8 cellular contexts compared by ENCODE assay signal in the genomic region with DNA sequence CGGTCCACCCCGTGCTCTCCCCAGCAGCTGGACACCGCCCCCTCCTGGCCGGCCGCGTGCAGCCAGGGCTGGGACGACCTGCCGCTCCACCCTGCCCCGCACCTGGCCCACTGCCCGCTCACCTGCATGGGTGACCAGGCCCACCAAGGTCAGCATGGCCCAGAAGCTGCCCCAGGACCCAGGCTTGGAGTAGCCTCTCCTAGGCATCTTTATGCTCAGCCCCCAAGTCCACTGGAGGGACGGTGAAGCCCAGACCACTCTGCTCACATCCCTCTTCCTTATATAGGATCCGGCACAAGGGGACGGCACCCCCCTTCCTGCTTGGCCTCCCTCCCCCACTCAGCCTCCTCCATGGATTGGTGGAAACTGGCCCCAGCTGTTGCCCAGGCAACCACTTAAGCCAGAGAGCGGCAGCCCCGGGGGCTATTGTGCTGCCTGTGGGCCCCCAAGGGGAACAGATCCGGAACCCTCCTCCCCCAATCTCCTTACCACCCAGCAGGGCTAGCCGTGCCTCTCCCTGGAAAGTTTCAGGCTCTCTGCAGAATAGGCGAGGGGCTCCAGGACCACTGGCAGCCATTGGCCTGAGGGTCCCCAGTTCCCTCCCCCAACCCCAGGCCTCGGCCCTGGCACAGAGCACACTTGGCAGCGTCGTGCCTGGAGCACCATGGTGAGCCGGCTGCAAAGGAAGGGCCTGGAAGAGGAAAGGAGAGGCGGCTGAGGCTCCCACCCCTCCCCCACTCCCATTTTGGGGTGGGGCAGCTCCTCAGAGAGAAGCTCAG. TPM values are rescaled to one million over a fixed set of nuclear protein-coding genes. Genes with fewer than 3 reads are reported as not detected.
DNase-seq lines count a peak whose midpoint lies in the region; ATAC-seq and TF ChIP-seq lines count a peak whose summit lies in the region.

A gene with protein sequence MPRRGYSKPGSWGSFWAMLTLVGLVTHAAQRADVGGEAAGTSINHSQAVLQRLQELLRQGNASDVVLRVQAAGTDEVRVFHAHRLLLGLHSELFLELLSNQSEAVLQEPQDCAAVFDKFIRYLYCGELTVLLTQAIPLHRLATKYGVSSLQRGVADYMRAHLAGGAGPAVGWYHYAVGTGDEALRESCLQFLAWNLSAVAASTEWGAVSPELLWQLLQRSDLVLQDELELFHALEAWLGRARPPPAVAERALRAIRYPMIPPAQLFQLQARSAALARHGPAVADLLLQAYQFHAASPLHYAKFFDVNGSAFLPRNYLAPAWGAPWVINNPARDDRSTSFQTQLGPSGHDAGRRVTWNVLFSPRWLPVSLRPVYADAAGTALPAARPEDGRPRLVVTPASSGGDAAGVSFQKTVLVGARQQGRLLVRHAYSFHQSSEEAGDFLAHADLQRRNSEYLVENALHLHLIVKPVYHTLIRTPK (minus strand): TSS at position 256 of the 779 bp plus-strand sequence. CDS start 49 bp downstream, at position 207.

- H3K27me3 ChIP-seq in OCI-LY1 (ENCODE audit: insufficient read depth, low read length) = no peaks in the 10 kb centered on the region

- ATAC-seq in Right ventricle myocardium inferior (peak; percentile 79), HG03521 (IDR thresholded peaks at IDR 0.05; ENCODE audit: unreplicated experiment) (no peak)

- no peak within 1 kb of the TSS for H3K9ac ChIP-seq in OCI-LY1 (ENCODE audit: low read length)

- H3F3A ChIP-seq in OCI-LY1 (ENCODE audit: insufficient read depth, low read length) = no peaks in the 10 kb centered on the region

- DNase-seq in Right ventricle myocardium inferior (ENCODE audit: missing footprints) (peak; percentile 75), cardiac septum (ENCODE audit: low spot score) (no peak), astrocyte of the spinal cord (ENCODE audit: low read depth, low spot score) (no peak), immature natural killer cell (peak in 2 of 3 donors; percentile 27 to 28)
- peak; percentile 26 to 38 for DNase-seq in stimulated activated CD4-positive, alpha-beta T cell treated with anti-CD3 and anti-CD28 coated beads, Interleukin-4, amount 100 ng/mL, for 48 hours (ENCODE audit: low read depth in 2 of 2)
- DNase-seq in central memory CD4-positive, alpha-beta T cell = no peak

- H3K9me3 Mint-ChIP-seq in immature natural killer cell = peaks cover 0 to 1% (median 0%) of the 10 kb centered on the region in 6 donors

- H3K4me1 ChIP-seq in OCI-LY1 (ENCODE audit: insufficient read depth, low read length, severe bottlenecking) = no peaks in the 10 kb centered on the region

- no peaks in the 10 kb centered on the region for H3K79me2 ChIP-seq in OCI-LY1 (ENCODE audit: insufficient read depth, low read length)

- intact Hi-C loops in Right ventricle myocardium inferior (cut with DNase I) (loop anchor here (2.0 kb wide), 1 partner anchor 63 kb away; no protein-coding TSS in a partner anchor), cardiac septum (cut with DNase I) (loop anchor here (2.0 to 5.0 kb wide), 2 partner anchors 59 to 150 kb away; a partner anchor contains a TSS)

- H3K4me3 ChIP-seq in OCI-LY1 (ENCODE audit: low read depth, low read length, poor library complexity, severe bottlenecking) (no peak within 1 kb of the TSS), astrocyte of the spinal cord (ENCODE audit: low read depth, low read length) (no peak within 1 kb of the TSS)

- H3K9me3 ChIP-seq in OCI-LY1 (ENCODE audit: low read length) = no peaks in the 10 kb centered on the region

- TF ChIP-seq CTCF in OCI-LY1 (IDR thresholded peaks at IDR 0.05; ENCODE audit: low read length) (peak; percentile 42; the same call in 1 of the 2 replicates), astrocyte of the spinal cord (IDR thresholded peaks at IDR 0.05; ENCODE audit: low read depth, low read length) (peak; percentile 54)

- no peaks in the 10 kb centered on the region for H4K20me1 ChIP-seq in OCI-LY1 (ENCODE audit: insufficient read depth, low read length)

- H3K9me2 ChIP-seq in OCI-LY1 (ENCODE audit: low read depth, low read length) = no peaks in the 10 kb centered on the region

- no peak within 1 kb of the TSS for H3K4me3 Mint-ChIP-seq in immature natural killer cell

- H3K4me1 Mint-ChIP-seq in immature natural killer cell = peaks cover 4 to 6% of the 10 kb centered on the region in 2 donors

- H3K36me3 ChIP-seq in OCI-LY1 (ENCODE audit: insufficient read depth, low read length) = no peaks in the 10 kb centered on the region

- no peak within 1 kb of the TSS for H2AFZ ChIP-seq in OCI-LY1 (ENCODE audit: low read length)

- peaks cover 4 to 29% (median 5%) of the 10 kb centered on the region in 3 donors for H3K27me3 Mint-ChIP-seq in immature natural killer cell (ENCODE audit: low read depth in 3 of 3)

- no peak within 1 kb of the TSS for H3K4me2 ChIP-seq in OCI-LY1 (ENCODE audit: low read length)

- no peak within 1 kb of the TSS for H3K27ac ChIP-seq in OCI-LY1 (ENCODE audit: low read depth, low read length, poor library complexity, severe bottlenecking)

- in situ Hi-C loops in astrocyte of the spinal cord (cut with HindIII; ENCODE audit: low sequenced_read_pairs) = no loop called here

- H3K36me3 Mint-ChIP-seq in immature natural killer cell = no peaks in the 10 kb centered on the region

- no peak within 1 kb of the TSS for H3K27ac Mint-ChIP-seq in immature natural killer cell

RNA-seq across cellular contexts. Expression of the gene that starts here (rescaled TPM):
- not detected for total RNA-seq in Right ventricle myocardium inferior
- total RNA-seq in cardiac septum = not detected
- under 1 TPM in 1 of 3 donors, not detected in 2; 0.21 TPM for polyA plus RNA-seq in immature natural killer cell

Comparison
In these comparisons a context has a peak if more than half of its experiments do, and no peak if none do; other contexts are left out.
1. Peak in DNase-seq and ATAC-seq in Right ventricle myocardium inferior; RNA of the gene not detected or under 1 TPM.
2. Peak in DNase-seq in immature natural killer cell; RNA of the gene not detected or under 1 TPM.
3. DNase-seq: peak in stimulated activated CD4-positive, alpha-beta T cell treated with anti-CD3 and anti-CD28 coated beads, Interleukin-4, amount 100 ng/mL, for 48 hours (2 of 2); none in cardiac septum (single experiment), astrocyte of the spinal cord (single experiment) and central memory CD4-positive, alpha-beta T cell (single experiment).